ENCODE assay signal across 8 cellular contexts in genomic region chr1:174042509-174042908, GRCh38. TPM values are rescaled to one million over a fixed set of nuclear protein-coding genes. Genes with fewer than 3 reads are reported as not detected.
A peak's percentile ranks its signal among the peaks of the same experiment; 100 is the strongest.
DNase-seq lines count a peak whose midpoint lies in the region; ATAC-seq and TF ChIP-seq lines count a peak whose summit lies in the region.
"Not testable (repeated sequence)": the region's sequence is repeated elsewhere in the genome, so short reads cannot be mapped to it uniquely, and the experiment has no call there.

No MANE protein-coding gene starts in this region.

- in situ Hi-C loops in IMR-90 (cut with MboI; ENCODE audit: low sequenced_read_pairs), result not testable (repeated sequence)

- H4K20me1 ChIP-seq in IMR-90 (ENCODE audit: insufficient read depth, low read length); neural progenitor cell (ENCODE audit: low read depth): not testable (repeated sequence)

- not testable (repeated sequence) for H3K4me1 Mint-ChIP-seq in activated T-helper 17 cell treated with anti-CD3 and anti-CD28 coated beads, Interleukin-2, amount 50 U/mL, for 72 hours; neural progenitor cell

- not testable (repeated sequence) for TF ChIP-seq CTCF in IMR-90 (conservative IDR thresholded peaks at IDR 0.05; ENCODE audit: low read depth, low read length); fibroblast of mammary gland (conservative IDR thresholded peaks at IDR 0.05; ENCODE audit: control insufficient read depth, insufficient read depth, low read depth, low read length); neural progenitor cell (IDR thresholded peaks at IDR 0.05)

- H4K5ac ChIP-seq in IMR-90 (ENCODE audit: low read depth, low read length), result not testable (repeated sequence)

- not testable (repeated sequence) for H3K14ac ChIP-seq in IMR-90 (replicated peaks; ENCODE audit: low read depth, low read length)

- H2BK15ac ChIP-seq in IMR-90 (ENCODE audit: low read depth, low read length), result not testable (repeated sequence)

- not testable (repeated sequence) for H3K9me3 Mint-ChIP-seq in activated T-helper 17 cell treated with anti-CD3 and anti-CD28 coated beads, Interleukin-2, amount 50 U/mL, for 72 hours; neural progenitor cell

- H2BK5ac ChIP-seq in IMR-90 (ENCODE audit: low read depth, low read length, poor library complexity, severe bottlenecking), result not testable (repeated sequence)

- POLR2A ChIA-PET in IMR-90 (lab: Charles Lee; ENCODE audit: unreplicated experiment), result not testable (repeated sequence)

- H2BK20ac ChIP-seq in IMR-90 (ENCODE audit: low read depth, low read length), result not testable (repeated sequence)

- H3K56ac ChIP-seq in IMR-90 (ENCODE audit: extremely low read depth, insufficient read depth, low read length), result not testable (repeated sequence)

- not testable (repeated sequence) for H3K23ac ChIP-seq in IMR-90 (ENCODE audit: low read depth, low read length)

- not testable (repeated sequence) for H2AK9ac ChIP-seq in IMR-90 (replicated peaks; ENCODE audit: low read depth, low read length, poor library complexity)

- H3K79me1 ChIP-seq in IMR-90 (ENCODE audit: low read depth in 1 of 2, low read length in 2 of 2), result not testable (repeated sequence)

- H3K18ac ChIP-seq in IMR-90 (ENCODE audit: low read depth, low read length), result not testable (repeated sequence)

- intact Hi-C loops in IMR-90 (cut with micrococcal nuclease), result not testable (repeated sequence)

- BruUV-seq in IMR-90 (replicated peaks; lab: Mats Ljungman, UMichigan), result not testable (repeated sequence)

- H3K27ac Mint-ChIP-seq in activated T-helper 17 cell treated with anti-CD3 and anti-CD28 coated beads, Interleukin-2, amount 50 U/mL, for 72 hours, result not testable (repeated sequence)
- H3K27ac Mint-ChIP-seq in neural progenitor cell, result peak overlapping the region; percentile 48

- TF ChIP-seq POLR2A in IMR-90 (IDR thresholded peaks at IDR 0.05; ENCODE audit: low read depth, low read length), result not testable (repeated sequence)

- not testable (repeated sequence) for H3K4me1 ChIP-seq in IMR-90 (ENCODE audit: control insufficient read depth, insufficient read depth, low read length); neural progenitor cell

- H3K9ac ChIP-seq in IMR-90 (ENCODE audit: low read depth, low read length); neural progenitor cell: not testable (repeated sequence)

- H4K91ac ChIP-seq in IMR-90 (ENCODE audit: insufficient read depth, low read depth, low read length), result not testable (repeated sequence)

- not testable (repeated sequence) for H2AFZ ChIP-seq in IMR-90 (replicated peaks; ENCODE audit: low read length, poor library complexity); neural progenitor cell (replicated peaks)

- CTCF ChIA-PET in IMR-90 (lab: Yijun Ruan, JAX), result not testable (repeated sequence)

- H3K4me3 ChIP-seq in IMR-90 (ENCODE audit: insufficient read depth, low read depth, low read length); MG63; fibroblast of mammary gland (ENCODE audit: control insufficient read depth, low read depth, low read length); neural progenitor cell: not testable (repeated sequence)

- H4K8ac ChIP-seq in IMR-90 (ENCODE audit: low read depth in 2 of 2, low read length in 2 of 2), result not testable (repeated sequence)

- H3F3A ChIP-seq in neural progenitor cell (ENCODE audit: low read depth), result not testable (repeated sequence)

- DNase-seq in ELR (ENCODE audit: low read depth), result peak; percentile 55
- peak; percentile 45 for DNase-seq in IMR-90
- peak; percentile 17 for DNase-seq in MG63
- peak; percentile 48 for DNase-seq in fibroblast of mammary gland (ENCODE audit: low read depth)
- DNase-seq in iris pigment epithelial cell (ENCODE audit: low read depth), result peak; percentile 33
- not testable (repeated sequence) for DNase-seq in neural progenitor cell (ENCODE audit: low spot score)
- DNase-seq in stromal cell of bone marrow (ENCODE audit: low read depth), result peak; percentile 43

- dilution Hi-C loops in IMR-90 (cut with HindIII; ENCODE audit: low sequenced_read_pairs, unreplicated experiment), result not testable (repeated sequence)

- not testable (repeated sequence) for H3K4me3 Mint-ChIP-seq in activated T-helper 17 cell treated with anti-CD3 and anti-CD28 coated beads, Interleukin-2, amount 50 U/mL, for 72 hours; neural progenitor cell

- not testable (repeated sequence) for H3K9me1 ChIP-seq in IMR-90 (ENCODE audit: insufficient read depth, low read length)

- not testable (repeated sequence) for H3K27me3 ChIP-seq in IMR-90 (ENCODE audit: control insufficient read depth, insufficient read depth, low read length); MG63; neural progenitor cell

- ATAC-seq in IMR-90 (ENCODE audit: low read depth), result not testable (repeated sequence)
- ATAC-seq in activated T-helper 17 cell treated with anti-CD3 and anti-CD28 coated beads, Interleukin-2, amount 50 U/mL, for 72 hours (replicated peaks), result peak; percentile 64

- not testable (repeated sequence) for H2BK120ac ChIP-seq in IMR-90 (ENCODE audit: low read depth, low read length)

- H2AK5ac ChIP-seq in IMR-90 (ENCODE audit: low read depth, low read length), result not testable (repeated sequence)

- H3K36me3 ChIP-seq in IMR-90 (ENCODE audit: control insufficient read depth, insufficient read depth, low read length); MG63; neural progenitor cell: not testable (repeated sequence)

- not testable (repeated sequence) for TF ChIP-seq RAD21 in IMR-90 (IDR thresholded peaks at IDR 0.05; ENCODE audit: low read length)

- not testable (repeated sequence) for H3K4ac ChIP-seq in IMR-90 (ENCODE audit: low read depth, low read length)

- 50% methylated on average over 1 of the region's 5 CpGs; no CpG with 5 or more reads in 1 of the 2 experiments for WGBS in IMR-90 (ENCODE audit: extremely low coverage in 2 of 2, insufficient read length in 1 of 2), 2 experiments

- H3K4me2 ChIP-seq in IMR-90 (ENCODE audit: low read depth, low read length); neural progenitor cell: not testable (repeated sequence)

- not testable (repeated sequence) for H3K27ac ChIP-seq in IMR-90 (ENCODE audit: insufficient read depth, low read length); neural progenitor cell

- not testable (repeated sequence) for H3K79me2 ChIP-seq in neural progenitor cell (ENCODE audit: low read depth)

- H3K27me3 Mint-ChIP-seq in activated T-helper 17 cell treated with anti-CD3 and anti-CD28 coated beads, Interleukin-2, amount 50 U/mL, for 72 hours; neural progenitor cell (ENCODE audit: insufficient read depth, low read depth): not testable (repeated sequence)

- H3K9me3 ChIP-seq in IMR-90 (ENCODE audit: control insufficient read depth, insufficient read depth, low read length); MG63; neural progenitor cell (ENCODE audit: low read depth): not testable (repeated sequence)

- not testable (repeated sequence) for H3K36me3 Mint-ChIP-seq in activated T-helper 17 cell treated with anti-CD3 and anti-CD28 coated beads, Interleukin-2, amount 50 U/mL, for 72 hours (ENCODE audit: low read depth); neural progenitor cell

RNA-seq across cellular contexts. Expression of gene RC3H1, which starts 20.4 kb away (rescaled TPM):
- 26.1 and 39.3 TPM in 2 replicates for total RNA-seq in IMR-90 (2012; rRNA removed)
- 5.1 and 5.4 TPM in 2 replicates for polyA plus RNA-seq in IMR-90 (2012; rRNA removed)
- polyA plus RNA-seq in IMR-90 (2012; cell fraction: cytosol; rRNA removed), result 2.0 and 7.1 TPM in 2 replicates
- 1.6 and 13.7 TPM in 2 replicates for polyA plus RNA-seq in IMR-90 (2012; cell fraction: nucleus; rRNA removed; ENCODE audit: low replicate concordance)
- total RNA-seq in MG63 (2014; rRNA removed; shearing (Covaris generic); ENCODE audit: low replicate concordance), result 6.6 and 13.1 TPM in 2 replicates
- 10 to 100 TPM; 25.4 to 38.5 TPM for total RNA-seq in activated T-helper 17 cell treated with anti-CD3 and anti-CD28 coated beads, Interleukin-2, amount 50 U/mL, for 72 hours
- total RNA-seq in neural progenitor cell (ENCODE audit: low replicate concordance), result 32.4 and 32.8 TPM in 2 replicates
